In genomic region chr12:115424003-115424402, GRCh38 we compare ENCODE assay signal across 7 cellular contexts.
"Had no signal": no experiment of that assay in that cellular context is flagged by ENCODE, and none has a peak within 500 bp of the region (broad histone marks: within the 10 kb centered on the region; RNA-seq: fewer than 3 reads in every experiment).

No MANE protein-coding gene starts in this region.

- ATAC-seq: GM23338 had no signal

- H3K27me3 Mint-ChIP-seq: IgD-negative memory B cell had no signal

- H3K4me3 Mint-ChIP-seq: GM23338, H9, IgD-negative memory B cell had no signal

- H3K4me1 Mint-ChIP-seq: IgD-negative memory B cell had no signal

- H3K36me3 Mint-ChIP-seq: IgD-negative memory B cell had no signal

- H3K4me3 ChIP-seq: GM23338 had no signal

- FAIRE-seq: H1, H54, HTR-8/SVneo had no signal

- H3K9me3 Mint-ChIP-seq: GM23338, H9 had no signal

- H3K4me2 ChIP-seq: GM23338 had no signal

- DNase-seq: H9, HCEC 1CT had no signal

- H3K27ac Mint-ChIP-seq: GM23338, H9, IgD-negative memory B cell had no signal
